Comparison of ENCODE assay signal across 1 cellular context in genomic region chr19:18013621-18014111, GRCh38.
TF ChIP-seq lines count a peak whose summit lies in the region.

No MANE protein-coding gene starts in this region.

TF ChIP-seq in K562, 482 proteins besides CTCF, POLR2A, EP300 and RAD21:
- TF ChIP-seq ESRRA (IDR thresholded peaks at IDR 0.05; ENCODE audit: borderline replicate concordance, low read depth) (peak; percentile 92), CEBPG (CRISPR knock-in tag; IDR thresholded peaks at IDR 0.05) (0 out of 2 replicates have a peak, but pooled peaks have one; percentile 27), CEBPG (tag; conservative IDR thresholded peaks at IDR 0.05 in 1 of 2, IDR thresholded peaks at IDR 0.05 in 1 of 2) (peak in 1 of 2 experiments; percentile 61; a peak in 2 of 4 replicates), ETV5 (CRISPR knock-in tag; IDR thresholded peaks at IDR 0.05; ENCODE audit: low read depth) (peak; percentile 69), MEIS2 (IDR thresholded peaks at IDR 0.05; ENCODE audit: partially characterized antibody) (peak; percentile 26), JUN (IDR thresholded peaks at IDR 0.05; ENCODE audit: borderline replicate concordance, low read depth, low read length) (peak; percentile 68), JUN (CRISPR knock-in tag; IDR thresholded peaks at IDR 0.05; ENCODE audit: borderline replicate concordance) (no peak), MNT (conservative IDR thresholded peaks at IDR 0.05) (0 out of 4 replicates have a peak, but pooled peaks of 1 of the 2 experiments have one; percentile 24), JUND (IDR thresholded peaks at IDR 0.05; ENCODE audit: borderline replicate concordance, low read depth, low read length) (peak; percentile 84), JUND (tag; IDR thresholded peaks at IDR 0.05; ENCODE audit: borderline replicate concordance, low read depth, low read length) (peak; percentile 77; the same call in 1 of the 3 replicates), MCM3 (IDR thresholded peaks at IDR 0.05) (no peak), JUNB (CRISPR knock-in tag; conservative IDR thresholded peaks at IDR 0.05) (no peak), ATF3 (IDR thresholded peaks at IDR 0.05) (peak; percentile 93), ATF3 (CRISPR knock-in tag; conservative IDR thresholded peaks at IDR 0.05) (no peak), ZFX (CRISPR knock-in tag; IDR thresholded peaks at IDR 0.05) (no peak), CEBPB (tag; IDR thresholded peaks at IDR 0.05) (peak; percentile 54), ETV1 (tag; conservative IDR thresholded peaks at IDR 0.05; ENCODE audit: low read depth) (peak; percentile 85), NR2C2 (CRISPR knock-in tag; IDR thresholded peaks at IDR 0.05) (no peak), NR2C2 (tag; IDR thresholded peaks at IDR 0.05) (peak; percentile 69), NR2C1 (IDR thresholded peaks at IDR 0.05) (no peak), NR2C1 (tag; IDR thresholded peaks at IDR 0.05) (peak; percentile 60), ATF7 (IDR thresholded peaks at IDR 0.05) (peak; percentile 96), DPF2 (IDR thresholded peaks at IDR 0.05) (0 out of 2 replicates have a peak, but pooled peaks have one; percentile 20), GABPB1 (CRISPR knock-in tag; IDR thresholded peaks at IDR 0.05) (peak; percentile 26; the same call in 1 of the 2 replicates), ZNF253 (CRISPR knock-in tag; conservative IDR thresholded peaks at IDR 0.05) (no peak)
- TF ChIP-seq, protein P1, sequence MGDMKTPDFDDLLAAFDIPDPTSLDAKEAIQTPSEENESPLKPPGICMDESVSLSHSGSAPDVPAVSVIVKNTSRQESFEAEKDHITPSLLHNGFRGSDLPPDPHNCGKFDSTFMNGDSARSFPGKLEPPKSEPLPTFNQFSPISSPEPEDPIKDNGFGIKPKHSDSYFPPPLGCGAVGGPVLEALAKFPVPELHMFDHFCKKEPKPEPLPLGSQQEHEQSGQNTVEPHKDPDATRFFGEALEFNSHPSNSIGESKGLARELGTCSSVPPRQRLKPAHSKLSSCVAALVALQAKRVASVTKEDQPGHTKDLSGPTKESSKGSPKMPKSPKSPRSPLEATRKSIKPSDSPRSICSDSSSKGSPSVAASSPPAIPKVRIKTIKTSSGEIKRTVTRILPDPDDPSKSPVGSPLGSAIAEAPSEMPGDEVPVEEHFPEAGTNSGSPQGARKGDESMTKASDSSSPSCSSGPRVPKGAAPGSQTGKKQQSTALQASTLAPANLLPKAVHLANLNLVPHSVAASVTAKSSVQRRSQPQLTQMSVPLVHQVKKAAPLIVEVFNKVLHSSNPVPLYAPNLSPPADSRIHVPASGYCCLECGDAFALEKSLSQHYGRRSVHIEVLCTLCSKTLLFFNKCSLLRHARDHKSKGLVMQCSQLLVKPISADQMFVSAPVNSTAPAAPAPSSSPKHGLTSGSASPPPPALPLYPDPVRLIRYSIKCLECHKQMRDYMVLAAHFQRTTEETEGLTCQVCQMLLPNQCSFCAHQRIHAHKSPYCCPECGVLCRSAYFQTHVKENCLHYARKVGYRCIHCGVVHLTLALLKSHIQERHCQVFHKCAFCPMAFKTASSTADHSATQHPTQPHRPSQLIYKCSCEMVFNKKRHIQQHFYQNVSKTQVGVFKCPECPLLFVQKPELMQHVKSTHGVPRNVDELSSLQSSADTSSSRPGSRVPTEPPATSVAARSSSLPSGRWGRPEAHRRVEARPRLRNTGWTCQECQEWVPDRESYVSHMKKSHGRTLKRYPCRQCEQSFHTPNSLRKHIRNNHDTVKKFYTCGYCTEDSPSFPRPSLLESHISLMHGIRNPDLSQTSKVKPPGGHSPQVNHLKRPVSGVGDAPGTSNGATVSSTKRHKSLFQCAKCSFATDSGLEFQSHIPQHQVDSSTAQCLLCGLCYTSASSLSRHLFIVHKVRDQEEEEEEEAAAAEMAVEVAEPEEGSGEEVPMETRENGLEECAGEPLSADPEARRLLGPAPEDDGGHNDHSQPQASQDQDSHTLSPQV (IDR thresholded peaks at IDR 0.05), result no peak
- TF ChIP-seq, protein P2, sequence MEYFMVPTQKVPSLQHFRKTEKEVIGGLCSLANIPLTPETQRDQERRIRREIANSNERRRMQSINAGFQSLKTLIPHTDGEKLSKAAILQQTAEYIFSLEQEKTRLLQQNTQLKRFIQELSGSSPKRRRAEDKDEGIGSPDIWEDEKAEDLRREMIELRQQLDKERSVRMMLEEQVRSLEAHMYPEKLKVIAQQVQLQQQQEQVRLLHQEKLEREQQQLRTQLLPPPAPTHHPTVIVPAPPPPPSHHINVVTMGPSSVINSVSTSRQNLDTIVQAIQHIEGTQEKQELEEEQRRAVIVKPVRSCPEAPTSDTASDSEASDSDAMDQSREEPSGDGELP (CRISPR knock-in tag; IDR thresholded peaks at IDR 0.05; ENCODE audit: borderline replicate concordance), result peak; percentile 16; the same call in 1 of the 2 replicates
TF ChIP-seq in K562: peak in this region for 16.
